Comparison of ENCODE assay signal across 1 cellular context in genomic region chr20:38445402-38445801, GRCh38.
TF ChIP-seq lines count a peak whose summit lies in the region.

No MANE protein-coding gene starts in this region.

TF ChIP-seq in H1, 55 proteins besides CTCF, POLR2A, EP300 and RAD21:
- TF ChIP-seq NRF1 (IDR thresholded peaks at IDR 0.05; ENCODE audit: low read depth, low read length) (no peak), TEAD4 (IDR thresholded peaks at IDR 0.05; ENCODE audit: low read depth, low read length) (no peak), ASH2L (IDR thresholded peaks at IDR 0.05; ENCODE audit: low read length) (no peak), CHD2 (IDR thresholded peaks at IDR 0.05; ENCODE audit: low read length) (no peak), HDAC2 (IDR thresholded peaks at IDR 0.05; ENCODE audit: borderline replicate concordance in 1 of 2, low read depth in 2 of 2, low read length in 2 of 2) (no peak), TBP (IDR thresholded peaks at IDR 0.05; ENCODE audit: low read depth, low read length) (no peak), NANOG (IDR thresholded peaks at IDR 0.05; ENCODE audit: insufficient read depth, low read depth, low read length, poor library complexity, severe bottlenecking) (no peak), SAP30 (IDR thresholded peaks at IDR 0.05; ENCODE audit: insufficient read depth, insufficient replicate concordance, low read length) (no peak), USF2 (IDR thresholded peaks at IDR 0.05; ENCODE audit: low read length) (no peak), EGR1 (IDR thresholded peaks at IDR 0.05; ENCODE audit: borderline replicate concordance, low read depth, low read length) (no peak), CEBPB (IDR thresholded peaks at IDR 0.05; ENCODE audit: low read depth, low read length) (no peak), KDM4A (IDR thresholded peaks at IDR 0.05; ENCODE audit: low read depth, low read length, severe bottlenecking) (no peak), HDAC6 (IDR thresholded peaks at IDR 0.05; ENCODE audit: low read depth, low read length) (no peak), SUZ12 (IDR thresholded peaks at IDR 0.05; ENCODE audit: low read length) (no peak), KDM1A (IDR thresholded peaks at IDR 0.05; ENCODE audit: borderline replicate concordance, low read length) (no peak), JUND (IDR thresholded peaks at IDR 0.05; ENCODE audit: low read length) (no peak), SP4 (IDR thresholded peaks at IDR 0.05; ENCODE audit: low read length) (no peak), ATF3 (IDR thresholded peaks at IDR 0.05; ENCODE audit: insufficient read depth, low read depth, low read length) (no peak)
